In genomic region chr6:27451660-27452390, GRCh38 we compare ENCODE assay signal across 16 cellular contexts.
"Had no signal": no experiment of that assay in that cellular context is flagged by ENCODE, and none has a peak within 500 bp of the region (broad histone marks: within the 10 kb centered on the region; RNA-seq: fewer than 3 reads in every experiment).

No MANE protein-coding gene starts in this region.

- H3K4me1 Mint-ChIP-seq: activated naive CD8-positive, alpha-beta T cell treated with anti-CD3 and anti-CD28 coated beads, Interleukin-2, amount 10 ng/mL, durations not matched to agents 7 days and 5 days; naive B cell; stimulated activated effector memory CD8-positive, alpha-beta T cell treated with anti-CD3 and anti-CD28 coated beads, Interleukin-12 subunit alpha, Interleukin-12 subunit beta, amount 100 ng/mL, for 72 hours; T-cell had no signal

- H3K4me3 ChIP-seq: ascending aorta, heart right ventricle, pancreas, tibial nerve had no signal

- H3K27me3 Mint-ChIP-seq: activated CD4-positive, alpha-beta memory T cell treated with anti-CD3 and anti-CD28 coated beads for 36 hours; activated naive CD8-positive, alpha-beta T cell treated with anti-CD3 and anti-CD28 coated beads, Interleukin-2, amount 10 ng/mL, durations not matched to agents 7 days and 5 days; naive B cell; T-cell had no signal

- H3K27ac Mint-ChIP-seq: activated CD4-positive, alpha-beta memory T cell treated with anti-CD3 and anti-CD28 coated beads for 36 hours; activated naive CD8-positive, alpha-beta T cell treated with anti-CD3 and anti-CD28 coated beads, Interleukin-2, amount 10 ng/mL, durations not matched to agents 7 days and 5 days; naive B cell; stimulated activated effector memory CD8-positive, alpha-beta T cell treated with anti-CD3 and anti-CD28 coated beads, Interleukin-12 subunit alpha, Interleukin-12 subunit beta, amount 100 ng/mL, for 72 hours; T-cell had no signal

- DNase-seq: activated CD4-positive, alpha-beta memory T cell treated with anti-CD3 and anti-CD28 coated beads for 36 hours; activated CD4-positive, alpha-beta T cell treated with anti-CD3 and anti-CD28 coated beads for 1 hour; activated effector memory CD4-positive, alpha-beta T cell treated with anti-CD3 and anti-CD28 coated beads, Interleukin-2, amount 50 U/mL, for 16 hours; activated naive CD8-positive, alpha-beta T cell treated with anti-CD3 and anti-CD28 coated beads, Interleukin-2, amount 10 ng/mL, durations not matched to agents 7 days and 5 days; activated T-cell treated with anti-CD3 and anti-CD28 coated beads, Interleukin-2, amount 50 U/mL, for 4 hours; gastrocnemius medialis; heart right ventricle; kidney glomerular epithelial cell; naive B cell; pancreas; T-cell; T1000 had no signal

- H3K4me3 Mint-ChIP-seq: activated CD4-positive, alpha-beta memory T cell treated with anti-CD3 and anti-CD28 coated beads for 36 hours; activated naive CD8-positive, alpha-beta T cell treated with anti-CD3 and anti-CD28 coated beads, Interleukin-2, amount 10 ng/mL, durations not matched to agents 7 days and 5 days; activated T-cell treated with anti-CD3 and anti-CD28 coated beads, Interleukin-2, amount 50 U/mL, for 4 hours; naive B cell; stimulated activated effector memory CD8-positive, alpha-beta T cell treated with anti-CD3 and anti-CD28 coated beads, Interleukin-12 subunit alpha, Interleukin-12 subunit beta, amount 100 ng/mL, for 72 hours; T-cell had no signal

- H3K4me1 ChIP-seq: ascending aorta, gastrocnemius medialis, heart right ventricle, pancreas, tibial nerve had no signal

- ATAC-seq: activated T-cell treated with anti-CD3 and anti-CD28 coated beads, Interleukin-2, amount 50 U/mL, for 4 hours; gastrocnemius medialis; heart right ventricle; pancreas; stimulated activated effector memory CD8-positive, alpha-beta T cell treated with anti-CD3 and anti-CD28 coated beads, Interleukin-12 subunit alpha, Interleukin-12 subunit beta, amount 100 ng/mL, for 72 hours; T-cell had no signal

- H3K27ac ChIP-seq: ascending aorta, epithelial cell of prostate, gastrocnemius medialis, heart right ventricle, pancreas, tibial nerve had no signal

- H3K27me3 ChIP-seq: ascending aorta, gastrocnemius medialis, heart right ventricle, pancreas, tibial nerve had no signal
